In the genomic region with DNA sequence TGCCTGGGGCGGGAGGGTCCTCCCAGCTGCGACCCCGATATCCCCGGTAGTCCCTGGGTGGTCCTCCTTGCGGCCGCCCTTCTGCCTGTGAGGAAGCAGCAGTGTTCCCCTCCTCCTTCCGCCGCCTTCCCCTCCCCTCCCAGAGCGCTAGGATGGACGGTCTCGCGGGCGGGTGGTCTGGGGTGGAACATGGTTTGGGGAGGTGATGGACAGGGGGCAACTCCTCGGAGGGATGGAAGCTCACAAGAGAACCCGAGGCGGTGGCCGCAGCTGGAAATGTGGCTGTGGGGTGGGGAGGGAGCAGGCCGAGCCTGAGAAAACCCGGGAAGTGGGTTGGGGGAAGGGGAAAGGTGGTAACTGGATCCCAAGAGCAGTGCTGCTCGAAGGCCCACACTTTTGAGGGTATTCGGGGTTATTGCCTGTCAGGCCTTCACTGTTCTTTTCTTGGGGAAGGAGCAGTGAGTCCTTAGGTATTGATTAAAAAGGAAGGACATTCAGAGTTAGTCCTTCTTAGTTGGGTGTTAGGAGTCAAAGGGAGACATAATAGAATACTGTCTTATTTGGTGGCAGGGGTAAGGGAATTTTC, we compare ENCODE assay signal across 8 cellular contexts. TPM values are rescaled to one million over a fixed set of nuclear protein-coding genes. Genes with fewer than 3 reads are reported as not detected.
DNase-seq lines count a peak whose midpoint lies in the region; ATAC-seq and TF ChIP-seq lines count a peak whose summit lies in the region.

No MANE protein-coding gene starts in this region.

- H3K9me2 ChIP-seq in neural cell (ENCODE audit: insufficient read depth, low read length), result no peaks in the 10 kb centered on the region

- no peak for TF ChIP-seq CTCF in fibroblast of villous mesenchyme (IDR thresholded peaks at IDR 0.05; ENCODE audit: insufficient read depth, low read depth, low read length)
- TF ChIP-seq CTCF in neural cell (IDR thresholded peaks at IDR 0.05; ENCODE audit: poor library complexity, severe bottlenecking), result no peak
- TF ChIP-seq CTCF in upper lobe of left lung (IDR thresholded peaks at IDR 0.05), result no peak

- H3K36me3 Mint-ChIP-seq in activated T-cell treated with anti-CD3 and anti-CD28 coated beads, Interleukin-2, amount 50 U/mL, for 24 hours (ENCODE audit: low read depth), result peaks cover 49% of the 10 kb centered on the region

- H3K79me2 ChIP-seq in neural cell (replicated peaks; ENCODE audit: insufficient read depth, low read length), result peaks cover 48% of the 10 kb centered on the region

- peak overlapping the region; percentile 76 for H3K4me2 ChIP-seq in neural cell (ENCODE audit: low read length)

- no peak for TF ChIP-seq POLR2A in upper lobe of left lung (IDR thresholded peaks at IDR 0.05)

- H3K4me3 Mint-ChIP-seq in activated T-cell treated with anti-CD3 and anti-CD28 coated beads, Interleukin-2, amount 50 U/mL, for 24 hours, result peak overlapping the region; percentile 100

- no peaks in the 10 kb centered on the region for H3K27me3 ChIP-seq in neural cell (ENCODE audit: insufficient read depth, low read depth, low read length)
- H3K27me3 ChIP-seq in upper lobe of left lung, result no peaks in the 10 kb centered on the region

- peak overlapping the region; percentile 71 for H2AFZ ChIP-seq in neural cell (ENCODE audit: low read depth, low read length)

- no peaks in the 10 kb centered on the region for H3K9me3 ChIP-seq in neural cell (ENCODE audit: low read length)
- H3K9me3 ChIP-seq in upper lobe of left lung, result no peaks in the 10 kb centered on the region

- H3K27ac ChIP-seq in neural cell (ENCODE audit: low read length), result peak overlapping the region; percentile 97
- H3K27ac ChIP-seq in upper lobe of left lung, result peak overlapping the region; percentile 92 to 96 (median 94)

- peak overlapping the region; percentile 98 for H3K27ac Mint-ChIP-seq in activated T-cell treated with anti-CD3 and anti-CD28 coated beads, Interleukin-2, amount 50 U/mL, for 24 hours

- H4K20me1 ChIP-seq in neural cell (ENCODE audit: insufficient read depth), result no peaks in the 10 kb centered on the region

- peak; percentile 26 for DNase-seq in NCI-H1436 (lab: John Stamatoyannopoulos, UW)
- DNase-seq in NCI-H1436 treated with DMSO at 0.1 percent for 48 hours (lab: John Stamatoyannopoulos, UW), result no peak
- DNase-seq in HEK293T (ENCODE audit: extremely low spot score), result peak; percentile 34
- DNase-seq in NCI-H1092 treated with DMSO at 0.1 percent for 48 hours (lab: John Stamatoyannopoulos, UW), result peak; percentile 68
- DNase-seq in activated T-cell treated with anti-CD3 and anti-CD28 coated beads, Interleukin-2, amount 50 U/mL, for 24 hours, result no peak
- DNase-seq in fibroblast of villous mesenchyme (ENCODE audit: low read depth), result peak; percentile 48
- peak in 1 of 2 donors; percentile 58 for DNase-seq in upper lobe of left lung

- H3K4me1 ChIP-seq in upper lobe of left lung, result peaks cover 27 to 49% (median 31%) of the 10 kb centered on the region in 4 donors

- H3K4me3 ChIP-seq in fibroblast of villous mesenchyme (ENCODE audit: low read depth, low read length) (peak overlapping the region; percentile 96), neural cell (ENCODE audit: low read length) (peak overlapping the region; percentile 96), upper lobe of left lung (peak overlapping the region; percentile 69 to 85 (median 75))

- peaks cover 41% of the 10 kb centered on the region for H3K4me1 Mint-ChIP-seq in activated T-cell treated with anti-CD3 and anti-CD28 coated beads, Interleukin-2, amount 50 U/mL, for 24 hours (ENCODE audit: low read depth)

- no peaks in the 10 kb centered on the region for H3F3A ChIP-seq in neural cell (ENCODE audit: insufficient read depth, low read length, poor library complexity, severe bottlenecking)

- 0 to 1% methylated on average over 8 to 21 of the region's 21 CpGs for WGBS in upper lobe of left lung, 2 donors

- POLR2A ChIA-PET in HEK293T (lab: Yijun Ruan, JAX), result interaction anchor here (0.9 to 1.6 kb wide), 9 partner anchors 9 to 276 kb away, joined by 3 to 11 read pairs (median 4); partner anchors contain the start of gene SMIM14

- H3K36me3 ChIP-seq in neural cell (ENCODE audit: insufficient read depth, low read length) (no peaks in the 10 kb centered on the region), upper lobe of left lung (peaks cover 0 to 11% (median 4%) of the 10 kb centered on the region in 4 donors)

- H3K9ac ChIP-seq in neural cell (ENCODE audit: low read length), result peak overlapping the region; percentile 97

- ATAC-seq in upper lobe of left lung (ENCODE audit: low FRiP score in 2 of 2), result peak; percentile 68

- peak; percentile 6 for TF ChIP-seq RAD21 in neural cell (conservative IDR thresholded peaks at IDR 0.05)

- no peaks in the 10 kb centered on the region for H3K27me3 Mint-ChIP-seq in activated T-cell treated with anti-CD3 and anti-CD28 coated beads, Interleukin-2, amount 50 U/mL, for 24 hours

- TF ChIP-seq EP300 in neural cell (conservative IDR thresholded peaks at IDR 0.05; ENCODE audit: poor library complexity, severe bottlenecking) (no peak), upper lobe of left lung (IDR thresholded peaks at IDR 0.05) (no peak)

- no peaks in the 10 kb centered on the region for H3K9me3 Mint-ChIP-seq in activated T-cell treated with anti-CD3 and anti-CD28 coated beads, Interleukin-2, amount 50 U/mL, for 24 hours

- CTCF ChIA-PET in HEK293T (lab: Yijun Ruan, JAX), result no interaction called here

TF ChIP-seq in HEK293T, 16 proteins besides CTCF, POLR2A, EP300 and RAD21:
- TF ChIP-seq NFRKB (IDR thresholded peaks at IDR 0.05) (no peak), L3MBTL2 (conservative IDR thresholded peaks at IDR 0.05) (0 out of 2 replicates have a peak, but pooled peaks have one; percentile 33), FOXM1 (IDR thresholded peaks at IDR 0.05; ENCODE audit: borderline replicate concordance) (no peak)
- TF ChIP-seq, protein P1, sequence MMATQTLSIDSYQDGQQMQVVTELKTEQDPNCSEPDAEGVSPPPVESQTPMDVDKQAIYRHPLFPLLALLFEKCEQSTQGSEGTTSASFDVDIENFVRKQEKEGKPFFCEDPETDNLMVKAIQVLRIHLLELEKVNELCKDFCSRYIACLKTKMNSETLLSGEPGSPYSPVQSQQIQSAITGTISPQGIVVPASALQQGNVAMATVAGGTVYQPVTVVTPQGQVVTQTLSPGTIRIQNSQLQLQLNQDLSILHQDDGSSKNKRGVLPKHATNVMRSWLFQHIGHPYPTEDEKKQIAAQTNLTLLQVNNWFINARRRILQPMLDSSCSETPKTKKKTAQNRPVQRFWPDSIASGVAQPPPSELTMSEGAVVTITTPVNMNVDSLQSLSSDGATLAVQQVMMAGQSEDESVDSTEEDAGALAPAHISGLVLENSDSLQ (IDR thresholded peaks at IDR 0.05), result peak; percentile 47; the same call in 1 of the 2 replicates

TF ChIP-seq in neural cell, 6 proteins besides CTCF, POLR2A, EP300 and RAD21:
- TF ChIP-seq MXI1 (conservative IDR thresholded peaks at IDR 0.05; ENCODE audit: poor library complexity, severe bottlenecking) (no peak), SMC3 (conservative IDR thresholded peaks at IDR 0.05; ENCODE audit: poor library complexity) (peak; percentile 32)

RNA-seq across cellular contexts. Expression of gene UBE2K, which starts 0.6 kb away (rescaled TPM):
- 14.8 and 19.0 TPM in 2 replicates for total RNA-seq in fibroblast of villous mesenchyme
- 44.0 and 45.8 TPM in 2 replicates for polyA plus RNA-seq in neural cell
- 77.4 and 86.0 TPM in 2 replicates for polyA minus RNA-seq in neural cell
- total RNA-seq in upper lobe of left lung, result 10 to 100 TPM; 22.3 to 57.4 (median 34.4) TPM

RNA-seq across cellular contexts. Expression of gene SMIM14, which starts 59.9 kb away (rescaled TPM):
- total RNA-seq in fibroblast of villous mesenchyme (24.5 and 29.4 TPM in 2 replicates), upper lobe of left lung (10 to 100 TPM; 24.1 to 80.5 (median 40.4) TPM)
- 42.3 and 55.6 TPM in 2 replicates for polyA plus RNA-seq in neural cell
- polyA minus RNA-seq in neural cell, result 54.8 and 65.9 TPM in 2 replicates

Comparison
In these comparisons a context has a peak if more than half of its experiments do, and no peak if none do; other contexts are left out.
1. DNase-seq: peak in NCI-H1436 (single experiment), HEK293T (single experiment), NCI-H1092 treated with DMSO at 0.1 percent for 48 hours (single experiment) and fibroblast of villous mesenchyme (single experiment); none in NCI-H1436 treated with DMSO at 0.1 percent for 48 hours (single experiment) and activated T-cell treated with anti-CD3 and anti-CD28 coated beads, Interleukin-2, amount 50 U/mL, for 24 hours (single experiment).
2. Peak in every context shown above with its lines, with median percentiles within 50 percentile points of each other: H3K4me3 ChIP-seq.